20 cellular contexts compared by ENCODE assay signal in genomic region chr14:64968651-64969050, GRCh38. TPM values are rescaled to one million over a fixed set of nuclear protein-coding genes. Genes with fewer than 3 reads are reported as not detected.
DNase-seq lines count a peak whose midpoint lies in the region; ATAC-seq and TF ChIP-seq lines count a peak whose summit lies in the region.
"Had no signal": no experiment of that assay in that cellular context is flagged by ENCODE, and none has a peak within 500 bp of the region (broad histone marks: within the 10 kb centered on the region; RNA-seq: fewer than 3 reads in every experiment).

No MANE protein-coding gene starts in this region.

- no peaks in the 10 kb centered on the region for H4K20me1 ChIP-seq in KMS-11 (ENCODE audit: insufficient read depth)

- H3K79me1 ChIP-seq in mesendoderm (ENCODE audit: low read length) = peaks cover 23% of the 10 kb centered on the region

- H3K4me2 ChIP-seq in KMS-11 (peak overlapping the region; percentile 81), mesendoderm (ENCODE audit: low read length) (peak overlapping the region; percentile 13)

- H3K9ac ChIP-seq in KMS-11 (peak overlapping the region; percentile 31; the same call in 1 of the 2 replicates), mesendoderm (ENCODE audit: low read length) (peak overlapping the region; percentile 44)
- H3K9ac ChIP-seq: GM23248 had no signal

- no peaks in the 10 kb centered on the region for H3K9me3 Mint-ChIP-seq in CD4-positive, alpha-beta memory T cell
- H3K9me3 Mint-ChIP-seq: activated T-helper 2 cell treated with anti-CD3 and anti-CD28 coated beads, Interferon-gamma antibody, Interleukin-2, Interleukin-4, amounts not matched to agents 10 μg/mL and 5 μg/mL and 100 μg/mL, durations not matched to agents 14 hours and 24 hours and 36 hours; central memory CD8-positive, alpha-beta T cell had no signal

- ATAC-seq in HG03045 (IDR thresholded peaks at IDR 0.05; ENCODE audit: unreplicated experiment) (no peak), left colon (no peak)
- ATAC-seq: left lung had no signal

- CTCF ChIA-PET in CD4-positive, alpha-beta memory T cell (lab: Charles Lee; ENCODE audit: partially characterized antibody) = no interaction called here

- TF ChIP-seq CTCF in KMS-11 (conservative IDR thresholded peaks at IDR 0.05; ENCODE audit: low read depth, low read length) = 0 out of 2 replicates have a peak, but pooled peaks have one; percentile 16

- no CpG with 5 or more reads among the region's 6 CpGs for WGBS in mesendoderm (ENCODE audit: extremely low coverage, insufficient coverage, low lambda C conversion rate)

- H3K36me3 Mint-ChIP-seq in CD4-positive, alpha-beta memory T cell = peaks cover 0 to 4% of the 10 kb centered on the region in 2 donors

- no peaks in the 10 kb centered on the region for H3K36me3 ChIP-seq in CD4-positive, alpha-beta memory T cell (ENCODE audit: insufficient read depth, low read length)
- H3K36me3 ChIP-seq in KMS-11 (ENCODE audit: insufficient read depth) = no peaks in the 10 kb centered on the region
- no peaks in the 10 kb centered on the region for H3K36me3 ChIP-seq in mesendoderm (ENCODE audit: control insufficient read depth, insufficient read depth, low read length)
- H3K36me3 ChIP-seq: left lung had no signal

- H3K79me2 ChIP-seq in KMS-11 (ENCODE audit: insufficient read depth, low read depth) (peaks cover 35% of the 10 kb centered on the region; the same call in 1 of the 2 replicates), mesendoderm (ENCODE audit: control insufficient read depth, insufficient read depth, low read length) (peaks cover 50% of the 10 kb centered on the region)

- no peak overlapping the region for H2AK5ac ChIP-seq in mesendoderm (ENCODE audit: low read length)

- H3K56ac ChIP-seq in mesendoderm (ENCODE audit: low read length) = no peak overlapping the region

- H3K18ac ChIP-seq in mesendoderm (ENCODE audit: low read length) = no peak overlapping the region

- no peak overlapping the region for H3K4ac ChIP-seq in mesendoderm (ENCODE audit: low read depth, low read length)

- H3K27ac ChIP-seq in CD4-positive, alpha-beta memory T cell (ENCODE audit: low read depth, low read length) = no peak overlapping the region
- H3K27ac ChIP-seq in KMS-11 = peak overlapping the region; percentile 79
- no peak overlapping the region for H3K27ac ChIP-seq in mesendoderm (ENCODE audit: low read depth, low read length)
- H3K27ac ChIP-seq: GM23248, left lung had no signal

- no peak overlapping the region for H2BK15ac ChIP-seq in mesendoderm (replicated peaks; ENCODE audit: low read depth)

- intact Hi-C loops in CD4-positive, alpha-beta memory T cell (cut with micrococcal nuclease) = no loop called here
- intact Hi-C loops in left colon (cut with DNase I, micrococcal nuclease) = no loop called here

- no peak for DNase-seq in CD4-positive, alpha-beta memory T cell
- DNase-seq in astrocyte of the hippocampus (ENCODE audit: low read depth, low spot score) (peak; percentile 8), mesendoderm (no peak), left colon (no peak), epidermal melanocyte (ENCODE audit: insufficient read length, low spot score) (no peak), GDM1 (lab: John Stamatoyannopoulos, UW) (no peak)
- DNase-seq: activated CD4-positive, CD25-positive, alpha-beta regulatory T cell; GF-D8; GM23248; Kasumi-1; left lung; NCI-H345; stimulated activated CD4-positive, alpha-beta T cell treated with anti-CD3 and anti-CD28 coated beads, Interleukin-4, amount 100 ng/mL, for 4 hours; stimulated activated CD8-positive, alpha-beta memory T cell treated with anti-CD3 and anti-CD28 coated beads, Interleukin-4, amount 100 ng/mL, for 48 hours had no signal

- H3K23ac ChIP-seq in mesendoderm (ENCODE audit: low read length) = no peak overlapping the region

- H3K4me3 Mint-ChIP-seq in CD4-positive, alpha-beta memory T cell = no peak overlapping the region
- H3K4me3 Mint-ChIP-seq: central memory CD8-positive, alpha-beta T cell had no signal

- no peak overlapping the region for H4K8ac ChIP-seq in mesendoderm (ENCODE audit: low read depth, low read length)

- POLR2A ChIA-PET in CD4-positive, alpha-beta memory T cell (lab: Charles Lee; ENCODE audit: partially characterized antibody) = interaction anchor here (1.1 kb wide), 1 partner anchor 54 kb away, joined by 5 read pairs; the partner anchor contains the start of gene CHURC1

- H3K27me3 ChIP-seq in CD4-positive, alpha-beta memory T cell (ENCODE audit: insufficient read depth, low read length) = no peaks in the 10 kb centered on the region
- H3K27me3 ChIP-seq in KMS-11 (ENCODE audit: insufficient read depth, low read depth) (no peaks in the 10 kb centered on the region), mesendoderm (ENCODE audit: insufficient read depth, low read length, poor library complexity) (no peaks in the 10 kb centered on the region)

- no peaks in the 10 kb centered on the region for H3K9me3 ChIP-seq in CD4-positive, alpha-beta memory T cell (ENCODE audit: control insufficient read depth in 1 of 2, low read length in 2 of 2)
- H3K9me3 ChIP-seq: left lung had no signal

- H2BK120ac ChIP-seq in mesendoderm (ENCODE audit: low read depth, low read length) = no peak overlapping the region

- no peak overlapping the region for H3K4me3 ChIP-seq in CD4-positive, alpha-beta memory T cell (ENCODE audit: low read length in 2 of 2)
- no peak overlapping the region for H3K4me3 ChIP-seq in KMS-11 (IDR thresholded peaks at IDR 0.05; ENCODE audit: insufficient read depth, low read depth, low read length)
- no peak overlapping the region for H3K4me3 ChIP-seq in mesendoderm (ENCODE audit: low read length)
- H3K4me3 ChIP-seq: GM23248, left lung had no signal

- H3K27ac Mint-ChIP-seq in CD4-positive, alpha-beta memory T cell = peak overlapping the region in 4 of 7 donors; percentile 5 to 40 (median 15)
- H3K27ac Mint-ChIP-seq: activated T-helper 2 cell treated with anti-CD3 and anti-CD28 coated beads, Interferon-gamma antibody, Interleukin-2, Interleukin-4, amounts not matched to agents 10 μg/mL and 5 μg/mL and 100 μg/mL, durations not matched to agents 14 hours and 24 hours and 36 hours had no signal

- no peaks in the 10 kb centered on the region for H3K27me3 Mint-ChIP-seq in CD4-positive, alpha-beta memory T cell
- H3K27me3 Mint-ChIP-seq: central memory CD8-positive, alpha-beta T cell had no signal

- H2BK5ac ChIP-seq in mesendoderm (ENCODE audit: low read length) = no peak overlapping the region

- H2AFZ ChIP-seq in KMS-11 (ENCODE audit: low read depth) = no peak overlapping the region
- H2AFZ ChIP-seq: GM23248 had no signal

- H4K5ac ChIP-seq in mesendoderm (ENCODE audit: low read length) = no peak overlapping the region

- peaks cover 16% of the 10 kb centered on the region for H3K4me1 ChIP-seq in CD4-positive, alpha-beta memory T cell (ENCODE audit: insufficient read depth, low read length)
- peaks cover 72% of the 10 kb centered on the region for H3K4me1 ChIP-seq in KMS-11 (ENCODE audit: low read depth, poor library complexity, severe bottlenecking)
- peaks cover 24% of the 10 kb centered on the region for H3K4me1 ChIP-seq in mesendoderm (ENCODE audit: control insufficient read depth, low read depth, low read length)

- H3K4me1 Mint-ChIP-seq in CD4-positive, alpha-beta memory T cell = peaks cover 11 to 23% (median 15%) of the 10 kb centered on the region in 4 donors

RNA-seq across cellular contexts. Expression of gene RAB15, which starts 3.5 kb away (rescaled TPM):
- 1 to 10 TPM; 5.2 to 5.4 TPM for total RNA-seq in CD4-positive, alpha-beta memory T cell
- polyA plus RNA-seq in CD4-positive, alpha-beta memory T cell = 1 to 10 TPM; 2.3 to 6.7 TPM
- polyA plus RNA-seq in mesendoderm (2013, experiment 1 of 2) = 42.6 TPM
- 42.7 TPM for polyA plus RNA-seq in mesendoderm (2013, experiment 2 of 2)
- 10 to 100 TPM; 25.9 to 40.3 TPM for total RNA-seq in left colon

RNA-seq across cellular contexts. Expression of gene FNTB, which starts 18.0 kb away (rescaled TPM):
- 10 to 100 TPM; 12.1 to 13.6 TPM for total RNA-seq in CD4-positive, alpha-beta memory T cell
- polyA plus RNA-seq in CD4-positive, alpha-beta memory T cell = 10 to 100 TPM in 1 of 2 donors, 1 to 10 TPM in 1; 4.5 to 11.6 TPM
- 12.8 TPM for polyA plus RNA-seq in mesendoderm (2013, experiment 1 of 2)
- polyA plus RNA-seq in mesendoderm (2013, experiment 2 of 2) = 12.3 TPM
- 10 to 100 TPM; 11.0 to 14.2 TPM for total RNA-seq in left colon

RNA-seq across cellular contexts. Expression of gene GPX2, which starts 26.1 kb away (rescaled TPM):
- total RNA-seq in CD4-positive, alpha-beta memory T cell = not detected
- not detected for polyA plus RNA-seq in CD4-positive, alpha-beta memory T cell
- polyA plus RNA-seq in mesendoderm (2013, experiment 1 of 2) = 1.2 TPM
- polyA plus RNA-seq in mesendoderm (2013, experiment 2 of 2) = 1.1 TPM
- total RNA-seq in left colon = 100 to 1,000 TPM; 172 to 672 TPM
- total RNA-seq: activated T-helper 2 cell treated with anti-CD3 and anti-CD28 coated beads, Interferon-gamma antibody, Interleukin-2, Interleukin-4, amounts not matched to agents 10 μg/mL and 5 μg/mL and 100 μg/mL, durations not matched to agents 14 hours and 24 hours and 36 hours; GM23248; omental fat pad; T-helper 1 cell treated with Interleukin-12 subunit alpha and Interleukin-12 subunit beta and Interleukin-4 antibody, amounts not matched to agents 30 ng/mL and 1 ng/mL, for 36 hours had no signal
- polyA plus RNA-seq: GM23248 had no signal

RNA-seq across cellular contexts. Expression of gene CHURC1, which starts 54.4 kb away (rescaled TPM):
- 100 to 1,000 TPM; 112 to 116 TPM for total RNA-seq in CD4-positive, alpha-beta memory T cell
- 100 to 1,000 TPM; 147 to 176 TPM for polyA plus RNA-seq in CD4-positive, alpha-beta memory T cell
- polyA plus RNA-seq in mesendoderm (2013, experiment 1 of 2) = 72.3 TPM
- 79.8 TPM for polyA plus RNA-seq in mesendoderm (2013, experiment 2 of 2)
- total RNA-seq in left colon = 10 to 100 TPM; 48.6 to 50.8 TPM

Comparison
In these comparisons a context has a peak if more than half of its experiments do, and no peak if none do; other contexts are left out.
1. RNA of gene RAB15, which starts 3.5 kb away (total RNA-seq): 25.9 to 40.3 TPM in left colon; 5.2 to 5.4 TPM in CD4-positive, alpha-beta memory T cell; every median in the first group is over 4 times any median in the second.
2. RNA of gene GPX2, which starts 26.1 kb away (total RNA-seq): 172 to 672 TPM in left colon; not detected in CD4-positive, alpha-beta memory T cell; every median in the first group is over 100 times any median in the second.